Comparison of ENCODE assay signal across 8 cellular contexts in the genomic region with DNA sequence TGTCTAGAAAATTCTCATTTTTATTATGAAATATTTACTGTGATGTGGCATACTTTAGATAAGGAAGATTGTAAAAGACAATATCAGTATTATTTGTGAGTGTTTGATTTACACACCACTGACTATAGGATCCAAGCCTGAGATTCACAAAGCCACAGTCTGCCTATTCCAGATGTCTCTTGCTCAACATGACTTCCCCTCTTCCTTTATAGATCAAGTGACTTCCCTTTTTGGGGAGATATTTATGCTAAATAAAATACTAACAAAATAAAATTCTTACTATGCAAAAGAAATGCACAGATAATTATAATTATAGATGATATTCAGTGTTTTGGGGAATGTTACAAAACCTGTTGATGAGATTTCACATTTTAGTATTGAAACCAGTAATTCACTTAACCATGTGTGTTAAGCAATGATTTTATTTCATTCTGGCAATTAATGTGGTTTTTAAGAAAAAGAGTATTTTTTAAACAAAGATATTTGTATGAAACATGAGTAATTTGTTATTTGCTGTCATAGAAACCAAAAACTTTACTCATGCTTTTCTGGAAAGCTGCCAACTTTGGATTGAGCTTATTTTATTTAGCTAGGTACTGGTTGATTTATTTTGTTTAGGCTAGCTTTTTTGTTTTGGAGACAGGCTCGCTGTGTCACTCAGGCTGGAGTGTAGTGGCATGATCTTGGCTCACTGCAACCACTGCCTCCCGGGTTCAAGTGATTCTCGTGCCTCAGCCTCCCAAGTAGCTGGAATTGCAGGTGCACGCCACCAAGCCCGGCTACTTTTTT. TPM values are rescaled to one million over a fixed set of nuclear protein-coding genes. Genes with fewer than 3 reads are reported as not detected.
A peak's percentile ranks its signal among the peaks of the same experiment; 100 is the strongest.
DNase-seq lines count a peak whose midpoint lies in the region; ATAC-seq, FAIRE-seq and TF ChIP-seq lines count a peak whose summit lies in the region.

No MANE protein-coding gene starts in this region.

- no peaks in the 10 kb centered on the region for H3K9me3 ChIP-seq in CD4-positive, CD25-positive, alpha-beta regulatory T cell (ENCODE audit: control insufficient read depth in 2 of 2, low read length in 2 of 2)
- H3K9me3 ChIP-seq in astrocyte (ENCODE audit: insufficient read depth, low read depth, low read length) (no peaks in the 10 kb centered on the region), endodermal cell (ENCODE audit: control insufficient read depth, low read length) (no peaks in the 10 kb centered on the region)

- H3K9ac ChIP-seq in astrocyte (ENCODE audit: low read length) (peak overlapping the region; percentile 34), endodermal cell (ENCODE audit: extremely low read depth, low read length, poor library complexity, severe bottlenecking) (no peak overlapping the region)

- peak in 2 of 3 donors; percentile 25 to 68 for DNase-seq in CD4-positive, CD25-positive, alpha-beta regulatory T cell
- DNase-seq in LoVo (ENCODE audit: low spot score) = peak; percentile 6
- peak; percentile 81 for DNase-seq in astrocyte (ENCODE audit: low read depth)
- peak; percentile 85 for DNase-seq in kidney tubule cell (ENCODE audit: low spot score)
- no peak for DNase-seq in stimulated activated naive CD8-positive, alpha-beta T cell treated with anti-CD3 and anti-CD28 coated beads, Interleukin-15, amount 100 ng/mL, for 72 hours
- no peak for DNase-seq in endodermal cell

- H3K27me3 ChIP-seq in CD4-positive, CD25-positive, alpha-beta regulatory T cell (ENCODE audit: control insufficient read depth, insufficient read depth, low read length) = no peaks in the 10 kb centered on the region
- no peaks in the 10 kb centered on the region for H3K27me3 ChIP-seq in astrocyte (ENCODE audit: insufficient read depth, low read length)
- no peaks in the 10 kb centered on the region for H3K27me3 ChIP-seq in endodermal cell (ENCODE audit: control insufficient read depth, insufficient read depth, low read length, poor library complexity, severe bottlenecking)

- H3K4me3 Mint-ChIP-seq in CD4-positive, CD25-positive, alpha-beta regulatory T cell = peak overlapping the region in 3 of 4 donors; percentile 20 to 78 (median 47)
- H3K4me3 Mint-ChIP-seq in astrocyte (ENCODE audit: unreplicated experiment) = no peak overlapping the region
- peak overlapping the region in 1 of 2 donors; percentile 21 for H3K4me3 Mint-ChIP-seq in stimulated activated naive CD8-positive, alpha-beta T cell treated with anti-CD3 and anti-CD28 coated beads, Interleukin-15, amount 100 ng/mL, for 72 hours
- H3K4me3 Mint-ChIP-seq in endodermal cell = no peak overlapping the region

- H2AFZ ChIP-seq in astrocyte (ENCODE audit: low read depth, low read length) = no peak overlapping the region

- H3K4me1 Mint-ChIP-seq in CD4-positive, CD25-positive, alpha-beta regulatory T cell = peaks cover 46 to 83% (median 62%) of the 10 kb centered on the region in 4 donors
- H3K4me1 Mint-ChIP-seq in astrocyte (ENCODE audit: low read depth, unreplicated experiment) (peaks cover 31% of the 10 kb centered on the region), endodermal cell (peaks cover 17% of the 10 kb centered on the region)
- H3K4me1 Mint-ChIP-seq in stimulated activated naive CD8-positive, alpha-beta T cell treated with anti-CD3 and anti-CD28 coated beads, Interleukin-15, amount 100 ng/mL, for 72 hours = peaks cover 78% of the 10 kb centered on the region

- peak overlapping the region; percentile 43 to 97 (median 82) for H3K27ac Mint-ChIP-seq in CD4-positive, CD25-positive, alpha-beta regulatory T cell
- no peak overlapping the region for H3K27ac Mint-ChIP-seq in astrocyte (ENCODE audit: unreplicated experiment)
- H3K27ac Mint-ChIP-seq in stimulated activated naive CD8-positive, alpha-beta T cell treated with anti-CD3 and anti-CD28 coated beads, Interleukin-15, amount 100 ng/mL, for 72 hours = peak overlapping the region in 1 of 2 donors; percentile 81
- no peak overlapping the region for H3K27ac Mint-ChIP-seq in endodermal cell

- ATAC-seq in CD4-positive, CD25-positive, alpha-beta regulatory T cell (ENCODE audit: low read depth in 2 of 2) = peak in 1 of 2 donors; percentile 12
- ATAC-seq in GM19455 (IDR thresholded peaks at IDR 0.05; ENCODE audit: unreplicated experiment) (no peak), HG02970 (IDR thresholded peaks at IDR 0.05; ENCODE audit: low FRiP score, unreplicated experiment) (no peak)
- no peak for ATAC-seq in stimulated activated naive CD8-positive, alpha-beta T cell treated with anti-CD3 and anti-CD28 coated beads, Interleukin-15, amount 100 ng/mL, for 72 hours

- peaks cover 23% of the 10 kb centered on the region for H3K36me3 ChIP-seq in CD4-positive, CD25-positive, alpha-beta regulatory T cell (ENCODE audit: control insufficient read depth, insufficient read depth, low read length)
- H3K36me3 ChIP-seq in astrocyte (ENCODE audit: insufficient read depth, low read length) = no peaks in the 10 kb centered on the region
- H3K36me3 ChIP-seq in endodermal cell (ENCODE audit: control insufficient read depth, insufficient read depth, low read length) = peaks cover 25% of the 10 kb centered on the region

- peaks cover 56% of the 10 kb centered on the region for H3K4me1 ChIP-seq in CD4-positive, CD25-positive, alpha-beta regulatory T cell (ENCODE audit: control insufficient read depth, insufficient read depth, low read length, poor library complexity, severe bottlenecking)
- H3K4me1 ChIP-seq in astrocyte (ENCODE audit: insufficient read depth, low read length) (peaks cover 44% of the 10 kb centered on the region), endodermal cell (ENCODE audit: control insufficient read depth, insufficient read depth, low read length) (no peaks in the 10 kb centered on the region)

- no peak for TF ChIP-seq CTCF in astrocyte (IDR thresholded peaks at IDR 0.05; ENCODE audit: insufficient read depth, low read depth, low read length)
- TF ChIP-seq CTCF in endodermal cell (conservative IDR thresholded peaks at IDR 0.05) = no peak

- H3K4me3 ChIP-seq in CD4-positive, CD25-positive, alpha-beta regulatory T cell (ENCODE audit: low read depth, low read length) = no peak overlapping the region
- H3K4me3 ChIP-seq in astrocyte (ENCODE audit: insufficient read depth, low read depth, low read length) (no peak overlapping the region), endodermal cell (ENCODE audit: low read length) (no peak overlapping the region)

- peaks cover 37% of the 10 kb centered on the region for H3K36me3 Mint-ChIP-seq in CD4-positive, CD25-positive, alpha-beta regulatory T cell
- peaks cover 15% of the 10 kb centered on the region for H3K36me3 Mint-ChIP-seq in astrocyte (ENCODE audit: low read depth, unreplicated experiment)
- H3K36me3 Mint-ChIP-seq in endodermal cell (ENCODE audit: low read depth) = peaks cover 43% of the 10 kb centered on the region

- FAIRE-seq in astrocyte (lab: Jason Lieb, UNC) = no peak

- H3K27me3 Mint-ChIP-seq in CD4-positive, CD25-positive, alpha-beta regulatory T cell = no peaks in the 10 kb centered on the region
- no peaks in the 10 kb centered on the region for H3K27me3 Mint-ChIP-seq in astrocyte (ENCODE audit: low read depth, unreplicated experiment)
- no peaks in the 10 kb centered on the region for H3K27me3 Mint-ChIP-seq in stimulated activated naive CD8-positive, alpha-beta T cell treated with anti-CD3 and anti-CD28 coated beads, Interleukin-15, amount 100 ng/mL, for 72 hours
- no peaks in the 10 kb centered on the region for H3K27me3 Mint-ChIP-seq in endodermal cell (ENCODE audit: insufficient read depth)

- H3K27ac ChIP-seq in CD4-positive, CD25-positive, alpha-beta regulatory T cell (ENCODE audit: insufficient read depth, low read length, poor library complexity, severe bottlenecking) = peak overlapping the region; percentile 75
- H3K27ac ChIP-seq in astrocyte (ENCODE audit: low read depth, low read length) (peak overlapping the region; percentile 72), endodermal cell (ENCODE audit: low read depth, low read length) (no peak overlapping the region)

- H3K9me3 Mint-ChIP-seq in CD4-positive, CD25-positive, alpha-beta regulatory T cell = peaks cover 0 to 1% (median 0%) of the 10 kb centered on the region in 7 donors
- H3K9me3 Mint-ChIP-seq in astrocyte (ENCODE audit: unreplicated experiment) = no peaks in the 10 kb centered on the region
- no peaks in the 10 kb centered on the region for H3K9me3 Mint-ChIP-seq in stimulated activated naive CD8-positive, alpha-beta T cell treated with anti-CD3 and anti-CD28 coated beads, Interleukin-15, amount 100 ng/mL, for 72 hours
- H3K9me3 Mint-ChIP-seq in endodermal cell = no peaks in the 10 kb centered on the region

- H3K79me2 ChIP-seq in astrocyte (ENCODE audit: insufficient read depth, low read length) = no peaks in the 10 kb centered on the region

- WGBS in endodermal cell (ENCODE audit: insufficient coverage in 1 of 2, insufficient read length in 1 of 2), 2 experiments = 90 to 94% methylated on average over 2 to 5 of the region's 5 CpGs

- peak overlapping the region; percentile 14 for H3K4me2 ChIP-seq in astrocyte (ENCODE audit: low read length)

- peaks cover 4% of the 10 kb centered on the region for H4K20me1 ChIP-seq in astrocyte (ENCODE audit: insufficient read depth, low read length)

RNA-seq across cellular contexts. Expression of a gene that starts 13.7 kb away (rescaled TPM):
- total RNA-seq in CD4-positive, CD25-positive, alpha-beta regulatory T cell = 206 TPM
- 100 to 1,000 TPM; 262 to 418 (median 324) TPM for polyA plus RNA-seq in CD4-positive, CD25-positive, alpha-beta regulatory T cell
- total RNA-seq in astrocyte (4.9 and 5.6 TPM in 2 replicates), endodermal cell (under 1 TPM in 1 of 2 donors, not detected in 1; 0.62 TPM)
- polyA plus RNA-seq in endodermal cell (2013, experiment 1 of 2) = 0.18 TPM
- polyA plus RNA-seq in endodermal cell (2013, experiment 2 of 2) = 0.29 TPM

Comparison
In these comparisons a context has a peak if more than half of its experiments do, and no peak if none do; other contexts are left out.
1. DNase-seq: peak in CD4-positive, CD25-positive, alpha-beta regulatory T cell (2 of 3), LoVo (single experiment), astrocyte (single experiment) and kidney tubule cell (single experiment); none in stimulated activated naive CD8-positive, alpha-beta T cell treated with anti-CD3 and anti-CD28 coated beads, Interleukin-15, amount 100 ng/mL, for 72 hours (0 of 2) and endodermal cell (single experiment).
2. H3K27ac Mint-ChIP-seq: peak in CD4-positive, CD25-positive, alpha-beta regulatory T cell (3 of 3); none in astrocyte (single experiment) and endodermal cell (single experiment).
3. H3K4me3 Mint-ChIP-seq: peak in CD4-positive, CD25-positive, alpha-beta regulatory T cell (3 of 4); none in astrocyte (single experiment) and endodermal cell (single experiment).
4. RNA of a gene that starts 13.7 kb away (total RNA-seq): 206 TPM in CD4-positive, CD25-positive, alpha-beta regulatory T cell (single experiment); 4.9 to 5.6 TPM in astrocyte and 0.62 TPM in endodermal cell; every median in the first group is over 10 times any median in the second.